14 cellular contexts compared by ENCODE assay signal in the genomic region with DNA sequence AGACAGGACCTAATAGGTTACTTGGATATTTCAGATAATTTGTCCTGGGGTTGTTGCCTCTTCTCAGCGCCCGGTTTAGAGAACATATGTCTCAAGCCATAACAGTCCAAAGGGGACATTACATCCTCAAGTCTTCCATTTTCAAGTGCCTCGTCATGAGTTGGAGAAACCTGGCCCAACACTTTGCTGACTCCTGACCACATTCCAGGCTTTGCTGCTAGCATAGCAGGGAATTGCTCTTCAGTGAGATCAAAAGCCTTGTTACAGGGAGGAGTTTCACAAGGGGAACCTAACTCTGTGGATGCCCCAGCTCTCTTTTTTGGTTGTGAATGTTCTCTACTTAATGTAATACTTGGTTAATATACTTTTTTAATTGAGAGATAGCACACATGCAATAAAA. TPM values are rescaled to one million over a fixed set of nuclear protein-coding genes. Genes with fewer than 3 reads are reported as not detected.
DNase-seq lines count a peak whose midpoint lies in the region; ATAC-seq and TF ChIP-seq lines count a peak whose summit lies in the region.
"Had no signal": no experiment of that assay in that cellular context is flagged by ENCODE, and none has a peak within 500 bp of the region (broad histone marks: within the 10 kb centered on the region; RNA-seq: fewer than 3 reads in every experiment).

No MANE protein-coding gene starts in this region.

- no peak overlapping the region for H3K4me3 Mint-ChIP-seq in Calu3 (ENCODE audit: low read depth, unreplicated experiment)
- H3K4me3 Mint-ChIP-seq: activated naive CD8-positive, alpha-beta T cell treated with anti-CD3 and anti-CD28 coated beads, Interleukin-2, amount 10 ng/mL, durations not matched to agents 7 days and 5 days had no signal

- peaks cover 54% of the 10 kb centered on the region for H3K27me3 Mint-ChIP-seq in Calu3 (ENCODE audit: unreplicated experiment)

- no peaks in the 10 kb centered on the region for H3K9me3 Mint-ChIP-seq in Calu3 (ENCODE audit: low read depth, unreplicated experiment)
- H3K9me3 Mint-ChIP-seq: activated naive CD8-positive, alpha-beta T cell treated with anti-CD3 and anti-CD28 coated beads, Interleukin-2, amount 10 ng/mL, durations not matched to agents 7 days and 5 days had no signal

- no TSS peak for BruUV-seq in Calu3 (replicated peaks; lab: Mats Ljungman, UMichigan)

- H3K36me3 Mint-ChIP-seq in Calu3 (ENCODE audit: insufficient read depth, unreplicated experiment), result no peaks in the 10 kb centered on the region
- H3K36me3 Mint-ChIP-seq: activated naive CD8-positive, alpha-beta T cell treated with anti-CD3 and anti-CD28 coated beads, Interleukin-2, amount 10 ng/mL, durations not matched to agents 7 days and 5 days had no signal

- DNase-seq in cardiac muscle cell (ENCODE audit: low read depth in 1 of 2, low spot score in 1 of 2) (peak; percentile 23 to 50), left cardiac atrium (no peak), fibroblast of pulmonary artery (ENCODE audit: low read depth) (peak; percentile 55), Calu3 (no peak), MG63 (no peak)
- DNase-seq: 8988T; activated naive CD8-positive, alpha-beta T cell treated with anti-CD3 and anti-CD28 coated beads, Interleukin-2, amount 10 ng/mL, durations not matched to agents 7 days and 5 days; activated T-cell treated with anti-CD3 and anti-CD28 coated beads, Interleukin-2, amount 50 U/mL, for 1 hour; heart right ventricle; PC-3; posterior cingulate gyrus; SK-N-SH had no signal

- H3K9ac ChIP-seq in subcutaneous abdominal adipose tissue (ENCODE audit: low read length in 5 of 5), result no peak overlapping the region
- H3K9ac ChIP-seq: SK-N-SH had no signal

- H3K27ac ChIP-seq in cardiac muscle cell (no peak overlapping the region), subcutaneous abdominal adipose tissue (ENCODE audit: low read depth, low read length) (peak overlapping the region; percentile 99)

- H3K27me3 ChIP-seq in cardiac muscle cell (no peaks in the 10 kb centered on the region), subcutaneous abdominal adipose tissue (ENCODE audit: control insufficient read depth in 5 of 5, insufficient read depth in 4 of 5, low read length in 5 of 5) (peaks cover 0 to 4% (median 0%) of the 10 kb centered on the region in 5 donors), MG63 (no peaks in the 10 kb centered on the region)

- H3K36me3 ChIP-seq in cardiac muscle cell (no peaks in the 10 kb centered on the region), subcutaneous abdominal adipose tissue (ENCODE audit: control insufficient read depth in 5 of 5, insufficient read depth in 5 of 5, low read length in 5 of 5) (no peaks in the 10 kb centered on the region), MG63 (no peaks in the 10 kb centered on the region)
- H3K36me3 ChIP-seq: heart right ventricle had no signal

- H3K4me3 ChIP-seq in cardiac muscle cell (no peak overlapping the region), fibroblast of pulmonary artery (replicated peaks; ENCODE audit: low read depth, low read length) (no peak overlapping the region), subcutaneous abdominal adipose tissue (ENCODE audit: low read depth in 1 of 5, low read length in 5 of 5) (no peak overlapping the region), MG63 (no peak overlapping the region)
- H3K4me3 ChIP-seq: heart right ventricle had no signal

- H3K4me1 ChIP-seq in cardiac muscle cell (ENCODE audit: low read depth), result no peaks in the 10 kb centered on the region
- peaks cover 15 to 45% (median 37%) of the 10 kb centered on the region in 5 donors for H3K4me1 ChIP-seq in subcutaneous abdominal adipose tissue (ENCODE audit: control insufficient read depth in 5 of 5, insufficient read depth in 5 of 5, low read length in 5 of 5)

- intact Hi-C loops in left cardiac atrium (cut with DNase I), result no loop called here
- intact Hi-C loops in Calu3 (cut with micrococcal nuclease; ENCODE audit: unreplicated experiment), result no loop called here

- no peak for ATAC-seq in left cardiac atrium
- ATAC-seq: heart right ventricle, PC-3 had no signal

- CTCF ChIA-PET in Calu3 (lab: Charles Lee), result no interaction called here

- H3K9me3 ChIP-seq in cardiac muscle cell (ENCODE audit: low read depth) (no peaks in the 10 kb centered on the region), subcutaneous abdominal adipose tissue (ENCODE audit: control insufficient read depth in 5 of 5, low read length in 5 of 5) (no peaks in the 10 kb centered on the region), MG63 (no peaks in the 10 kb centered on the region)
- H3K9me3 ChIP-seq: heart right ventricle, SK-N-SH had no signal

- H3K4me1 Mint-ChIP-seq in Calu3 (ENCODE audit: low read depth, unreplicated experiment), result peaks cover 8% of the 10 kb centered on the region

- no peak for TF ChIP-seq CTCF in cardiac muscle cell (IDR thresholded peaks at IDR 0.05; ENCODE audit: low read depth, low read length)
- no peak for TF ChIP-seq CTCF in fibroblast of pulmonary artery (IDR thresholded peaks at IDR 0.05; ENCODE audit: low read length, missing control alignments)
- no peak for TF ChIP-seq CTCF in Calu3 (IDR thresholded peaks at IDR 0.05; ENCODE audit: unreplicated experiment)

- no peak overlapping the region for H3K27ac Mint-ChIP-seq in Calu3 (ENCODE audit: unreplicated experiment)
- H3K27ac Mint-ChIP-seq: activated naive CD8-positive, alpha-beta T cell treated with anti-CD3 and anti-CD28 coated beads, Interleukin-2, amount 10 ng/mL, durations not matched to agents 7 days and 5 days had no signal

RNA-seq across cellular contexts. Expression of a gene that starts 8.2 kb away (rescaled TPM):
- total RNA-seq in cardiac muscle cell (0.39 TPM in 1 of 2 replicates, not detected in the other), left cardiac atrium (10 to 100 TPM; 11.1 to 23.3 TPM), Calu3 (2022) (not detected in 2 replicates)
- 0.24 and 1.4 TPM in 2 replicates for polyA plus RNA-seq in cardiac muscle cell
- total RNA-seq in MG63 (2014; rRNA removed; shearing (Covaris generic); ENCODE audit: low replicate concordance), result not detected in 2 replicates
- total RNA-seq: NCI-H460 had no signal

RNA-seq across cellular contexts. Expression of a gene that starts 21.5 kb away (rescaled TPM):
- total RNA-seq in cardiac muscle cell, result 35.1 and 35.2 TPM in 2 replicates
- 26.2 and 29.5 TPM in 2 replicates for polyA plus RNA-seq in cardiac muscle cell
- total RNA-seq in left cardiac atrium, result 10 to 100 TPM; 20.3 to 21.3 TPM
- 39.0 and 44.3 TPM in 2 replicates for total RNA-seq in Calu3 (2022)
- 46.6 and 49.9 TPM in 2 replicates for total RNA-seq in MG63 (2014; rRNA removed; shearing (Covaris generic); ENCODE audit: low replicate concordance)

RNA-seq across cellular contexts. Expression of a gene that starts 33.1 kb away (rescaled TPM):
- total RNA-seq in cardiac muscle cell, result 9.0 and 9.4 TPM in 2 replicates
- polyA plus RNA-seq in cardiac muscle cell, result 54.3 and 58.9 TPM in 2 replicates
- 10 to 100 TPM; 21.4 to 24.0 TPM for total RNA-seq in left cardiac atrium
- 93.6 and 95.4 TPM in 2 replicates for total RNA-seq in Calu3 (2022)
- 8.0 and 12.0 TPM in 2 replicates for total RNA-seq in MG63 (2014; rRNA removed; shearing (Covaris generic); ENCODE audit: low replicate concordance)

RNA-seq across cellular contexts. Expression of a gene that starts 33.4 kb away (rescaled TPM):
- 131 and 197 TPM in 2 replicates for total RNA-seq in cardiac muscle cell
- 227 and 236 TPM in 2 replicates for polyA plus RNA-seq in cardiac muscle cell
- total RNA-seq in left cardiac atrium, result 10 to 100 TPM; 42.9 to 50.1 TPM
- total RNA-seq in Calu3 (2022), result 64.4 and 73.8 TPM in 2 replicates
- 142 and 228 TPM in 2 replicates for total RNA-seq in MG63 (2014; rRNA removed; shearing (Covaris generic); ENCODE audit: low replicate concordance)

Comparison
In these comparisons a context has a peak if more than half of its experiments do, and no peak if none do; other contexts are left out.
1. DNase-seq: peak in cardiac muscle cell (2 of 2) and fibroblast of pulmonary artery (single experiment); none in left cardiac atrium (single experiment), Calu3 (single experiment) and MG63 (single experiment).